14 cellular contexts compared by ENCODE assay signal in the genomic region with DNA sequence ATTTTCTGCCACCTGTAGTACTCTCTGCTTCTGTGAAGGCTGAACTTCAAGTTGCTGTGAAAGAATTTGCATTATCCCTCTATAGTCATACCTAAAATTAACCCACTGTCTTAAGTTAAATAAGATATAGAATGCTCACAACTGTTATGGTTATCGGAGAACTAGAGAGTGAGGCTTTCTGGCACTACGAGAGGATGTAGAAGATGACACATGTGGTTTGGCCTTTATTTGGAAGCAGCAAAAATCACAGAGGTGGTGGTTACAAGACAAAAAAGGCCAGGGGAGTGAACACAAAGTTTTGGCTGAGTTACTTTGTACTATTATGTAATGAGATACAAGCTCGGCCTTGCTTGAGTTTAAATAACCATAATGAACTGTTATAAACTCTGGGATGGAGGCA.
A peak's percentile ranks its signal among the peaks of the same experiment; 100 is the strongest.
DNase-seq lines count a peak whose midpoint lies in the region; ATAC-seq and TF ChIP-seq lines count a peak whose summit lies in the region.
"Had no signal": no experiment of that assay in that cellular context is flagged by ENCODE, and none has a peak within 500 bp of the region (broad histone marks: within the 10 kb centered on the region; RNA-seq: fewer than 3 reads in every experiment).

No MANE protein-coding gene starts in this region.

- peaks cover 61% of the 10 kb centered on the region for H3K36me3 Mint-ChIP-seq in CD4-positive, alpha-beta T cell (ENCODE audit: low read depth)
- H3K36me3 Mint-ChIP-seq in activated T-helper 17 cell treated with anti-CD3 and anti-CD28 coated beads, Interleukin-2, amount 50 U/mL, for 72 hours (ENCODE audit: low read depth): peaks cover 88% of the 10 kb centered on the region
- peaks cover 9 to 27% (median 14%) of the 10 kb centered on the region in 3 donors for H3K36me3 Mint-ChIP-seq in naive thymus-derived CD8-positive, alpha-beta T cell
- H3K36me3 Mint-ChIP-seq in progenitor cell of endocrine pancreas (ENCODE audit: insufficient read depth): peaks cover 1% of the 10 kb centered on the region

- POLR2A ChIA-PET in CD4-positive, alpha-beta T cell (lab: Charles Lee): interaction anchor here (0.6 to 1.8 kb wide), 6 partner anchors 15 to 287 kb away, joined by 3 to 5 read pairs (median 4); no protein-coding TSS in a partner anchor
- POLR2A ChIA-PET in naive thymus-derived CD8-positive, alpha-beta T cell (lab: Charles Lee): interaction anchor here (0.8 to 1.3 kb wide), 7 partner anchors 22 to 77 kb away, joined by 3 to 5 read pairs (median 3); no protein-coding TSS in a partner anchor

- peaks cover 7% of the 10 kb centered on the region for H3K9me3 ChIP-seq in CD4-positive, alpha-beta T cell (ENCODE audit: control insufficient read depth, low read length)
- H3K9me3 ChIP-seq: lower lobe of right lung, uterus had no signal

- no peaks in the 10 kb centered on the region for H3K9me3 Mint-ChIP-seq in CD4-positive, alpha-beta T cell
- no peaks in the 10 kb centered on the region for H3K9me3 Mint-ChIP-seq in activated T-helper 17 cell treated with anti-CD3 and anti-CD28 coated beads, Interleukin-2, amount 50 U/mL, for 72 hours
- H3K9me3 Mint-ChIP-seq in naive thymus-derived CD8-positive, alpha-beta T cell: peaks cover 0 to 9% (median 5%) of the 10 kb centered on the region in 9 donors
- peaks cover 4% of the 10 kb centered on the region for H3K9me3 Mint-ChIP-seq in progenitor cell of endocrine pancreas (ENCODE audit: low read depth)

- no peaks in the 10 kb centered on the region for H3K27me3 Mint-ChIP-seq in CD4-positive, alpha-beta T cell
- H3K27me3 Mint-ChIP-seq in activated T-helper 17 cell treated with anti-CD3 and anti-CD28 coated beads, Interleukin-2, amount 50 U/mL, for 72 hours: no peaks in the 10 kb centered on the region
- no peaks in the 10 kb centered on the region for H3K27me3 Mint-ChIP-seq in naive thymus-derived CD8-positive, alpha-beta T cell
- H3K27me3 Mint-ChIP-seq in progenitor cell of endocrine pancreas: no peaks in the 10 kb centered on the region

- intact Hi-C loops in CD4-positive, alpha-beta T cell (cut with DNase I, micrococcal nuclease): loop anchor here in 1 of 2 experiments (2.0 kb wide), 1 partner anchor 16 kb away; no protein-coding TSS in a partner anchor

- TF ChIP-seq CTCF in CD4-positive, alpha-beta T cell (IDR thresholded peaks at IDR 0.05): no peak
- TF ChIP-seq CTCF in progenitor cell of endocrine pancreas (IDR thresholded peaks at IDR 0.05; ENCODE audit: unreplicated experiment): no peak

- peak overlapping the region; percentile 28 for H3K4me3 Mint-ChIP-seq in CD4-positive, alpha-beta T cell
- peak overlapping the region; percentile 82 for H3K4me3 Mint-ChIP-seq in activated T-helper 17 cell treated with anti-CD3 and anti-CD28 coated beads, Interleukin-2, amount 50 U/mL, for 72 hours
- peak overlapping the region in 9 of 10 donors; percentile 43 to 74 (median 65) for H3K4me3 Mint-ChIP-seq in naive thymus-derived CD8-positive, alpha-beta T cell
- H3K4me3 Mint-ChIP-seq in progenitor cell of endocrine pancreas (ENCODE audit: low read depth): no peak overlapping the region

- no peaks in the 10 kb centered on the region for H3K27me3 ChIP-seq in CD4-positive, alpha-beta T cell (ENCODE audit: control insufficient read depth, insufficient read depth, low read length)
- H3K27me3 ChIP-seq: uterus had no signal

- H3K27ac ChIP-seq in CD4-positive, alpha-beta T cell (ENCODE audit: low read depth, low read length): peak overlapping the region; percentile 40
- H3K27ac ChIP-seq: lower lobe of right lung, uterus had no signal

- peak overlapping the region; percentile 85 for H3K27ac Mint-ChIP-seq in CD4-positive, alpha-beta T cell
- H3K27ac Mint-ChIP-seq in activated T-helper 17 cell treated with anti-CD3 and anti-CD28 coated beads, Interleukin-2, amount 50 U/mL, for 72 hours: peak overlapping the region; percentile 97
- peak overlapping the region; percentile 55 to 96 (median 80) for H3K27ac Mint-ChIP-seq in naive thymus-derived CD8-positive, alpha-beta T cell
- no peak overlapping the region for H3K27ac Mint-ChIP-seq in progenitor cell of endocrine pancreas

- H3K4me1 Mint-ChIP-seq in CD4-positive, alpha-beta T cell (ENCODE audit: low read depth): peaks cover 86% of the 10 kb centered on the region
- H3K4me1 Mint-ChIP-seq in activated T-helper 17 cell treated with anti-CD3 and anti-CD28 coated beads, Interleukin-2, amount 50 U/mL, for 72 hours: peaks cover 68% of the 10 kb centered on the region
- peaks cover 41 to 85% (median 76%) of the 10 kb centered on the region in 4 donors for H3K4me1 Mint-ChIP-seq in naive thymus-derived CD8-positive, alpha-beta T cell
- H3K4me1 Mint-ChIP-seq in progenitor cell of endocrine pancreas (ENCODE audit: low read depth): peaks cover 13% of the 10 kb centered on the region

- peak; percentile 81 for ATAC-seq in CD4-positive, alpha-beta T cell (ENCODE audit: poor library complexity)
- ATAC-seq in GM19351 (IDR thresholded peaks at IDR 0.05; ENCODE audit: unreplicated experiment) (peak; percentile 73), HG02623 (IDR thresholded peaks at IDR 0.05; ENCODE audit: unreplicated experiment) (no peak)
- peak; percentile 85 for ATAC-seq in activated T-helper 17 cell treated with anti-CD3 and anti-CD28 coated beads, Interleukin-2, amount 50 U/mL, for 72 hours (replicated peaks)
- peak; percentile 88 to 89 for ATAC-seq in naive thymus-derived CD8-positive, alpha-beta T cell
- ATAC-seq: lower lobe of right lung had no signal

- CTCF ChIA-PET in CD4-positive, alpha-beta T cell (lab: Charles Lee): interaction anchor here (0.6 to 1.1 kb wide), 2 partner anchors 14 to 375 kb away, joined by 3 to 4 read pairs; no protein-coding TSS in a partner anchor

- no peak for DNase-seq in CD4-positive, alpha-beta T cell
- peak in 4 of 10 donors; percentile 46 to 69 (median 64) for DNase-seq in naive thymus-derived CD8-positive, alpha-beta T cell
- no peak for DNase-seq in NCI-H2171 (lab: John Stamatoyannopoulos, UW)
- no peak for DNase-seq in progenitor cell of endocrine pancreas (ENCODE audit: low spot score, unreplicated experiment)
- DNase-seq in pons (ENCODE audit: low spot score): no peak
- DNase-seq: DMS79, lower lobe of right lung, NCI-H1436, NCI-H446 treated with DMSO at 0.1 percent for 48 hours, OCI-M1, uterus had no signal
